14 cellular contexts compared by ENCODE assay signal in the genomic region with DNA sequence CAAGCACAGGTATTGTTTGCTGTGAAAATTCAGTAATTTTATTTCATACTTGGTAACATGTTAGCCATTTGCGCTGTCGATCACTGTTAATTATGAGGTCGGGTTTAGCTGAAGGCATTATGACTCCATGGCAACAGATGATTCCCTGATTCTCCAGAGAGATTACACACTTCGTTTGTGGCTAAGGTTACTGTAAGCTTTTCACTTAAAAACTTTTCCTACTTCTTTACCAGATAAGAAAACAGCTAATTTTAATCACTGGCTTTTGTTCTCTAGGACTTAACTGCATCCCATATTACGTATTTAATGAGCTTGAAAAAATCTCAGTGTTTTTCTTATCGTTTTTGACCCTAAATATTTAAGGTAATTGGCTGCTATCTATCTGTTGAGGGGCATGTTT. TPM values are rescaled to one million over a fixed set of nuclear protein-coding genes. Genes with fewer than 3 reads are reported as not detected.
DNase-seq lines count a peak whose midpoint lies in the region; TF ChIP-seq lines count a peak whose summit lies in the region.
"Had no signal": no experiment of that assay in that cellular context is flagged by ENCODE, and none has a peak within 500 bp of the region (broad histone marks: within the 10 kb centered on the region; RNA-seq: fewer than 3 reads in every experiment).

No MANE protein-coding gene starts in this region.

- CTCF ChIA-PET in RWPE1 (lab: Yijun Ruan, JAX), result no interaction called here

- H2AFZ ChIP-seq in trophoblast cell (ENCODE audit: insufficient read depth, low read length, poor library complexity), result no peak overlapping the region

- H2AK5ac ChIP-seq in trophoblast cell (ENCODE audit: low read length), result no peak overlapping the region

- H3K79me1 ChIP-seq in trophoblast cell (ENCODE audit: low read length), result peaks cover 4% of the 10 kb centered on the region

- peaks cover 25% of the 10 kb centered on the region for H3K4me1 ChIP-seq in endocrine pancreas (ENCODE audit: control insufficient read depth, insufficient read depth, low read length)
- no peaks in the 10 kb centered on the region for H3K4me1 ChIP-seq in trophoblast cell (ENCODE audit: control insufficient read depth in 1 of 2, insufficient read depth in 2 of 2, low read length in 2 of 2)

- no peak overlapping the region for H2BK5ac ChIP-seq in trophoblast cell (ENCODE audit: low read depth, low read length, poor library complexity)

- TF ChIP-seq CTCF in RWPE1 (conservative IDR thresholded peaks at IDR 0.05; ENCODE audit: low read depth), result no peak

- no peak overlapping the region for H4K91ac ChIP-seq in trophoblast cell (ENCODE audit: low read depth, low read length)

- no peak overlapping the region for H3K4ac ChIP-seq in trophoblast cell (ENCODE audit: low read depth, low read length)

- no peak overlapping the region for H4K12ac ChIP-seq in trophoblast cell (ENCODE audit: low read depth, low read length)

- no peak overlapping the region for H3K4me2 ChIP-seq in trophoblast cell (ENCODE audit: low read length)

- H3K27ac ChIP-seq in trophoblast cell (ENCODE audit: low read depth, low read length) (no peak overlapping the region), RWPE1 (no peak overlapping the region)

- H3K27me3 ChIP-seq in endocrine pancreas (ENCODE audit: control insufficient read depth, insufficient read depth, low read length) (no peaks in the 10 kb centered on the region), trophoblast cell (ENCODE audit: insufficient read depth, low read length) (no peaks in the 10 kb centered on the region)

- DNase-seq in DMS 273 (lab: John Stamatoyannopoulos, UW; ENCODE audit: unreplicated experiment) (peak; percentile 60), DMS 273 treated with DMSO at 0.1 percent for 48 hours (lab: John Stamatoyannopoulos, UW) (no peak), NCI-H2227 treated with DMSO at 0.1 percent for 48 hours (lab: John Stamatoyannopoulos, UW) (peak; percentile 14), trophoblast cell (peak; percentile 14 to 59), RWPE1 (ENCODE audit: low spot score) (no peak), NCI-H1694 (lab: John Stamatoyannopoulos, UW) (no peak)
- DNase-seq in activated CD4-positive, alpha-beta T cell treated with anti-CD3 and anti-CD28 coated beads, Interleukin-2, amount 50 U/mL, for 4 hours, result no peak
- DNase-seq: activated CD4-positive, alpha-beta T cell treated with anti-CD3 and anti-CD28 coated beads, Interleukin-2, amount 10 ng/mL, durations not matched to agents 24 days and 14 days; activated gamma-delta T cell treated with Interleukin-2 at 50 U/mL for 16 hours; DMS79; NCI-H774; retina; substantia nigra had no signal

- H3K14ac ChIP-seq in trophoblast cell (ENCODE audit: low read length), result no peak overlapping the region

- H3K9ac ChIP-seq in endocrine pancreas (ENCODE audit: control insufficient read depth, insufficient read depth, low read length), result no peak overlapping the region
- no peak overlapping the region for H3K9ac ChIP-seq in trophoblast cell (ENCODE audit: low read length)

- no peak overlapping the region for H3K18ac ChIP-seq in trophoblast cell (ENCODE audit: low read length)

- H2BK12ac ChIP-seq in trophoblast cell (ENCODE audit: low read length), result no peak overlapping the region

- H3K9me3 ChIP-seq in endocrine pancreas (ENCODE audit: control insufficient read depth, low read length) (no peaks in the 10 kb centered on the region), trophoblast cell (ENCODE audit: insufficient read depth, low read depth, low read length) (no peaks in the 10 kb centered on the region)

- H2BK120ac ChIP-seq in trophoblast cell (ENCODE audit: insufficient read depth, low read length, poor library complexity), result no peak overlapping the region

- H3K4me3 ChIP-seq in endocrine pancreas (ENCODE audit: control insufficient read depth, insufficient read depth, low read length), result peak overlapping the region; percentile 48
- H3K4me3 ChIP-seq in trophoblast cell (ENCODE audit: low read depth, low read length), result no peak overlapping the region

- no CpG with 5 or more reads among the region's 6 CpGs for WGBS in trophoblast cell (ENCODE audit: extremely low coverage, insufficient coverage, insufficient read length)

- POLR2A ChIA-PET in RWPE1 (lab: Yijun Ruan, JAX; ENCODE audit: low non-redundant PET), result no interaction called here

- H3K23ac ChIP-seq in trophoblast cell (ENCODE audit: low read length), result no peak overlapping the region

- peaks cover 5% of the 10 kb centered on the region for H3K79me2 ChIP-seq in trophoblast cell (ENCODE audit: control insufficient read depth, insufficient read depth, low read length, poor library complexity)

- no peak overlapping the region for H4K8ac ChIP-seq in trophoblast cell (ENCODE audit: low read depth, low read length)

- no peaks in the 10 kb centered on the region for H3K36me3 ChIP-seq in endocrine pancreas (ENCODE audit: control insufficient read depth, insufficient read depth, low read length)
- H3K36me3 ChIP-seq in trophoblast cell (ENCODE audit: control insufficient read depth in 1 of 2, insufficient read depth in 2 of 2, low read length in 2 of 2), result no peaks in the 10 kb centered on the region

RNA-seq across cellular contexts. Expression of a gene that starts 2.1 kb away (rescaled TPM):
- polyA plus RNA-seq in trophoblast cell (2013), result 9.6 and 10.6 TPM in 2 replicates

RNA-seq across cellular contexts. Expression of a gene that starts 2.2 kb away (rescaled TPM):
- polyA plus RNA-seq in trophoblast cell (2013), result 21.6 and 22.2 TPM in 2 replicates

Comparison
In these comparisons a context has a peak if more than half of its experiments do, and no peak if none do; other contexts are left out.
1. DNase-seq: peak in DMS 273 (single experiment), NCI-H2227 treated with DMSO at 0.1 percent for 48 hours (single experiment) and trophoblast cell (2 of 2); none in DMS 273 treated with DMSO at 0.1 percent for 48 hours (single experiment), RWPE1 (single experiment), activated CD4-positive, alpha-beta T cell treated with anti-CD3 and anti-CD28 coated beads, Interleukin-2, amount 50 U/mL, for 4 hours (0 of 2) and NCI-H1694 (single experiment).